8 cellular contexts compared by ENCODE assay signal in genomic region chr10:119892188-119893065, GRCh38. TPM values are rescaled to one million over a fixed set of nuclear protein-coding genes. Genes with fewer than 3 reads are reported as not detected.
DNase-seq lines count a peak whose midpoint lies in the region; ATAC-seq and TF ChIP-seq lines count a peak whose summit lies in the region.

Gene SEC23IP, plus strand, starts transcription at chr10:119892730. Its CDS starts 53 bp downstream, at chr10:119892783.

- peak within 1 kb of the TSS; percentile 69 for H3K27ac ChIP-seq in Karpas-422 (ENCODE audit: low read length)
- peak within 1 kb of the TSS; percentile 91 to 93 (median 92) for H3K27ac ChIP-seq in esophagus muscularis mucosa (replicated peaks in 1 of 4)

- H3K9me3 ChIP-seq in Karpas-422 (ENCODE audit: low read length) (no peaks in the 10 kb centered on the region), esophagus muscularis mucosa (no peaks in the 10 kb centered on the region)

- peak; percentile 67 for TF ChIP-seq POLR2A in esophagus muscularis mucosa (IDR thresholded peaks at IDR 0.05; ENCODE audit: low read depth)

- WGBS in esophagus muscularis mucosa = under 1% methylated on average over 18 of the region's 61 CpGs

- DNase-seq in DMS79 treated with DMSO at 0.1 percent for 48 hours (lab: John Stamatoyannopoulos, UW) = peak; percentile 71
- peak; percentile 97 for DNase-seq in Karpas-422
- peak; percentile 97 for DNase-seq in RKO (ENCODE audit: low spot score)
- peak; percentile 84 for DNase-seq in activated T-helper 1 cell treated with Interleukin-2 at 50 U/mL for 16 hours (ENCODE audit: low read depth)
- DNase-seq in esophagus muscularis mucosa (ENCODE audit: extremely low spot score) = peak; percentile 99
- DNase-seq in myocyte (ENCODE audit: low read depth) = peak; percentile 97
- DNase-seq in stimulated activated CD8-positive, alpha-beta memory T cell treated with anti-CD3 and anti-CD28 coated beads, Interleukin-7, amount 100 ng/mL, for 48 hours (ENCODE audit: extremely low read depth in 1 of 2, low read depth in 1 of 2) = peak; percentile 87 to 94

- intact Hi-C loops in esophagus muscularis mucosa (cut with DNase I) = no loop called here

- peak within 1 kb of the TSS; percentile 97 for H2AFZ ChIP-seq in Karpas-422 (ENCODE audit: low read length)

- H3K36me3 ChIP-seq in Karpas-422 (ENCODE audit: insufficient read depth, low read length) = no peaks in the 10 kb centered on the region
- H3K36me3 ChIP-seq in esophagus muscularis mucosa = peaks cover 0 to 6% (median 5%) of the 10 kb centered on the region in 4 donors

- peaks cover 13% of the 10 kb centered on the region; the same call in 1 of the 2 replicates for H4K20me1 ChIP-seq in Karpas-422 (ENCODE audit: insufficient read depth, low read depth, low read length)

- H3K4me3 ChIP-seq in Karpas-422 (ENCODE audit: low read length) (peak within 1 kb of the TSS; percentile 97), esophagus muscularis mucosa (peak within 1 kb of the TSS; percentile 87 to 93 (median 92))

- peak in 2 of 3 experiments; percentile 3 to 24 for TF ChIP-seq CTCF in esophagus muscularis mucosa (IDR thresholded peaks at IDR 0.05)

- peak within 1 kb of the TSS; percentile 79 for H3K4me2 ChIP-seq in Karpas-422 (ENCODE audit: low read depth, low read length, poor library complexity, severe bottlenecking)

- no peak for TF ChIP-seq EP300 in esophagus muscularis mucosa (IDR thresholded peaks at IDR 0.05)

- ATAC-seq in GM21825 (IDR thresholded peaks at IDR 0.05; ENCODE audit: unreplicated experiment) = peak; percentile 99

- no peaks in the 10 kb centered on the region for H3K9me2 ChIP-seq in Karpas-422 (replicated peaks; ENCODE audit: insufficient read depth, low read length)

- H3K9ac ChIP-seq in Karpas-422 (ENCODE audit: low read length) = peak within 1 kb of the TSS; percentile 94

- H3K27me3 ChIP-seq in Karpas-422 (ENCODE audit: low read length) (no peaks in the 10 kb centered on the region), esophagus muscularis mucosa (no peaks in the 10 kb centered on the region)

- H3K4me1 ChIP-seq in Karpas-422 (ENCODE audit: low read length) = peaks cover 21% of the 10 kb centered on the region
- H3K4me1 ChIP-seq in esophagus muscularis mucosa = peaks cover 35 to 54% (median 51%) of the 10 kb centered on the region in 4 donors

- peaks cover 56% of the 10 kb centered on the region for H3K79me2 ChIP-seq in Karpas-422 (ENCODE audit: low read length)

RNA-seq across cellular contexts. Expression of gene SEC23IP, which starts in this region (rescaled TPM):
- total RNA-seq in Karpas-422 (2014; rRNA removed; shearing (Covaris generic); ENCODE audit: low replicate concordance) = 32.0 and 33.2 TPM in 2 replicates
- total RNA-seq in esophagus muscularis mucosa = 10 to 100 TPM; 22.4 to 29.9 (median 24.2) TPM
- 21.4 and 29.0 TPM in 2 replicates for total RNA-seq in myocyte
- 23.5 TPM for polyA plus RNA-seq in myocyte (2012)

Comparison
In these comparisons a context has a peak if more than half of its experiments do, and no peak if none do; other contexts are left out.
1. Peak in every context shown above with its lines: DNase-seq, ATAC-seq, H3K4me3 ChIP-seq and H3K27ac ChIP-seq.